ENCODE assay signal across 8 cellular contexts in the genomic region with DNA sequence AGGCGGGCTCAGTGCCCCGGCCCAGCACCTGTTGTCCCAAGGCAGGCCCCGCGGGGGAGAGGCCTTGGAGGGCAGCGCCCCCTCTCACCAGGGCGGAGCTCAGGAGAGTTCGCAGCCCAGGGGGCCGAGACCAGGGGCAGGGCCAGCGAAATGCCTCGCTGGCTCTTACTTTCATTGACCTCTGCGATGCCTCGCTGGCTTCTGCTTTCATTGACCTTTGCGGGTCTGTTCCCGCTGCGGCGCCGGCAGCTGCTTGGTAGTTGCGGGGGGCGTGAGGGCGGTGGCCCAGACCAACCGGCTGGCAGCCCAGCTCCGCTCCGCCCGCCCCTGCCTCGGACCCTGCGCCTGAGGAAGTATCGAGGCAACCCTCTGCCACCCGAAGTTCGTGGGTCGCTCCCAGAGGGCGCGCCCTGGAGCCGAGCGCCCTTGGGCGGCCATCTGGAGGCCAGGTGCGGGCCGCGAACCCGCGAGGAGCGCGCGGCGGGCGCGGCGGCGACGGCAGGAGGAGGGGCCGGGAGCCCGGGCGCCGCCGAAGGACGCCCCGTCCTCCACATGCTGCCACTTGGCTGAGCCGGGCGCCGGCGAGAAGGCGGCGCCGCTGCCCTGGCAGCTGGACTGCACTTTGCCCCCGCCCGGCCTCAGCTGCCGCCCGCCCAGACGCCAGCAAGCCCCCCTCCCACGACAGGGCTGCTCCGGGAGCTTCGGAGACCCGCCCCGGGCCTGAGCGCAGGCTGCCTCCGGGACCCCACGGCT.
DNase-seq lines count a peak whose midpoint lies in the region; ATAC-seq and TF ChIP-seq lines count a peak whose summit lies in the region.

No MANE protein-coding gene starts in this region.

- no peaks in the 10 kb centered on the region for H3K36me3 ChIP-seq in thymus (ENCODE audit: control insufficient read depth, insufficient read depth)

- H3K27me3 ChIP-seq in thymus (ENCODE audit: control insufficient read depth, insufficient read depth) = no peaks in the 10 kb centered on the region

- peak overlapping the region; percentile 57 for H3K4me3 Mint-ChIP-seq in T-helper 17 cell

- H3K4me1 ChIP-seq in thymus (ENCODE audit: control insufficient read depth, insufficient read depth, low read length) = peaks cover 5% of the 10 kb centered on the region

- peak overlapping the region; percentile 50 for H3K4me3 ChIP-seq in epithelial cell of esophagus (ENCODE audit: low read length)
- peak overlapping the region; percentile 50 for H3K4me3 ChIP-seq in thymus (ENCODE audit: low read length)

- no peak overlapping the region for H3K27ac ChIP-seq in thymus (ENCODE audit: low read depth)

- WGBS in thymus = under 1% methylated on average over 76 of the region's 76 CpGs

- peaks cover 34% of the 10 kb centered on the region for H3K27me3 Mint-ChIP-seq in T-helper 17 cell

- no peak overlapping the region for H3K27ac Mint-ChIP-seq in T-helper 17 cell

- TF ChIP-seq CTCF in epithelial cell of esophagus (IDR thresholded peaks at IDR 0.05; ENCODE audit: insufficient read depth, low read depth, low read length, missing control alignments) = peak; percentile 16

- H3K4me1 Mint-ChIP-seq in T-helper 17 cell = peaks cover 10% of the 10 kb centered on the region

- DNase-seq in NCI-H345 (lab: John Stamatoyannopoulos, UW) (peak; percentile 56), NCI-H345 treated with DMSO at 0.1 percent for 48 hours (lab: John Stamatoyannopoulos, UW; ENCODE audit: unreplicated experiment) (no peak), HT-29 (ENCODE audit: low spot score) (peak; percentile 69), T-helper 17 cell (peak in 1 of 3 donors; percentile 11), epithelial cell of esophagus (ENCODE audit: low read depth) (peak; percentile 25), midbrain (lab: John Stamatoyannopoulos, UW) (peak; percentile 67)

- ATAC-seq in GM21515 (IDR thresholded peaks at IDR 0.05; ENCODE audit: unreplicated experiment) (peak; percentile 87), T-helper 17 cell (peak; percentile 64)

- H3K9me3 ChIP-seq in T-helper 17 cell (ENCODE audit: control insufficient read depth, low read length, poor library complexity, severe bottlenecking) (no peaks in the 10 kb centered on the region), thymus (ENCODE audit: control insufficient read depth) (no peaks in the 10 kb centered on the region)

- no peaks in the 10 kb centered on the region for H3K36me3 Mint-ChIP-seq in T-helper 17 cell (ENCODE audit: low read depth)
